Comparison of ENCODE assay signal across 32 cellular contexts in genomic region chr7:92155108-92155755, GRCh38. TPM values are rescaled to one million over a fixed set of nuclear protein-coding genes. Genes with fewer than 3 reads are reported as not detected.
"Had no signal": no experiment of that assay in that cellular context is flagged by ENCODE, and none has a peak within 500 bp of the region (broad histone marks: within the 10 kb centered on the region; RNA-seq: fewer than 3 reads in every experiment).

No MANE protein-coding gene starts in this region.

- H3K4me2 ChIP-seq: hepatocyte, neural progenitor cell had no signal

- DNase-seq: cortex of kidney; dorsolateral prefrontal cortex; effector CD4-positive, alpha-beta T cell; endodermal cell; foreskin keratinocyte; heart left ventricle; kidney; left cardiac atrium; left lung; mesendoderm; midbrain; naive thymus-derived CD4-positive, alpha-beta T cell; stimulated activated CD4-positive, alpha-beta T cell treated with anti-CD3 and anti-CD28 coated beads, Interleukin-2, amount 100 ng/mL, for 24 hours; stimulated activated CD4-positive, alpha-beta T cell treated with anti-CD3 and anti-CD28 coated beads, Interleukin-4, amount 100 ng/mL, for 24 hours; stimulated activated naive CD8-positive, alpha-beta T cell treated with anti-CD3 and anti-CD28 coated beads, Interleukin-15, Interleukin-2, amounts not matched to agents 100 U/mL and 50 U/mL, for 24 hours; substantia nigra; testis; tibial artery had no signal

- H3K27me3 Mint-ChIP-seq: progenitor cell of endocrine pancreas, type B pancreatic cell had no signal

- H3K4me3 Mint-ChIP-seq: endodermal cell; naive thymus-derived CD4-positive, alpha-beta T cell; nephron; neural progenitor cell; stimulated activated effector memory CD8-positive, alpha-beta T cell treated with anti-CD3 and anti-CD28 coated beads, Interleukin-12 subunit alpha, Interleukin-12 subunit beta, amount 100 ng/mL, for 72 hours; type B pancreatic cell had no signal

- H3K4me3 ChIP-seq: dorsolateral prefrontal cortex, gastroesophageal sphincter, heart left ventricle, hepatocyte, left lung, neural progenitor cell, right atrium auricular region, testis, tibial artery had no signal

- H3K27ac Mint-ChIP-seq: endodermal cell; naive thymus-derived CD4-positive, alpha-beta T cell; nephron; neural progenitor cell; progenitor cell of endocrine pancreas; stimulated activated effector memory CD8-positive, alpha-beta T cell treated with anti-CD3 and anti-CD28 coated beads, Interleukin-12 subunit alpha, Interleukin-12 subunit beta, amount 100 ng/mL, for 72 hours; type B pancreatic cell had no signal

- H3K27ac ChIP-seq: dorsolateral prefrontal cortex, epithelial cell of prostate, foreskin keratinocyte, gastroesophageal sphincter, heart left ventricle, hepatocyte, left lung, neural progenitor cell, parathyroid adenoma, right atrium auricular region, testis, tibial artery had no signal

- ATAC-seq: esophagus mucosa; foreskin keratinocyte; gastroesophageal sphincter; heart left ventricle; left cardiac atrium; left lung; naive thymus-derived CD4-positive, alpha-beta T cell; sciatic nerve; stimulated activated effector memory CD8-positive, alpha-beta T cell treated with anti-CD3 and anti-CD28 coated beads, Interleukin-12 subunit alpha, Interleukin-12 subunit beta, amount 100 ng/mL, for 72 hours; stimulated activated naive CD8-positive, alpha-beta T cell treated with anti-CD3 and anti-CD28 coated beads, Interleukin-15, Interleukin-2, amounts not matched to agents 100 U/mL and 50 U/mL, for 24 hours had no signal

- H2AFZ ChIP-seq: hepatocyte, neural progenitor cell, parathyroid adenoma had no signal

- H3K9me3 ChIP-seq: gastroesophageal sphincter, heart left ventricle, left lung, right atrium auricular region, testis, tibial artery had no signal

- H3K9ac ChIP-seq: neural progenitor cell, parathyroid adenoma had no signal

- H3K4me1 ChIP-seq: foreskin keratinocyte, gastroesophageal sphincter, heart left ventricle, left lung, neural progenitor cell, parathyroid adenoma, right atrium auricular region, testis, tibial artery had no signal

- H3K4me1 Mint-ChIP-seq: endodermal cell; neural progenitor cell; stimulated activated effector memory CD8-positive, alpha-beta T cell treated with anti-CD3 and anti-CD28 coated beads, Interleukin-12 subunit alpha, Interleukin-12 subunit beta, amount 100 ng/mL, for 72 hours had no signal

- H3K79me2 ChIP-seq: hepatocyte, parathyroid adenoma had no signal

- H3K36me3 Mint-ChIP-seq: naive thymus-derived CD4-positive, alpha-beta T cell; neural progenitor cell; stimulated activated effector memory CD8-positive, alpha-beta T cell treated with anti-CD3 and anti-CD28 coated beads, Interleukin-12 subunit alpha, Interleukin-12 subunit beta, amount 100 ng/mL, for 72 hours; type B pancreatic cell had no signal

- FAIRE-seq: kidney had no signal

- H3K27me3 ChIP-seq: dorsolateral prefrontal cortex, foreskin keratinocyte, gastroesophageal sphincter, heart left ventricle, hepatocyte, left lung, neural progenitor cell, right atrium auricular region, testis, tibial artery had no signal

- H3K36me3 ChIP-seq: gastroesophageal sphincter, heart left ventricle, left lung, neural progenitor cell, right atrium auricular region, tibial artery had no signal

- H3K9me3 Mint-ChIP-seq: endodermal cell; naive thymus-derived CD4-positive, alpha-beta T cell; nephron; neural progenitor cell; stimulated activated effector memory CD8-positive, alpha-beta T cell treated with anti-CD3 and anti-CD28 coated beads, Interleukin-12 subunit alpha, Interleukin-12 subunit beta, amount 100 ng/mL, for 72 hours; type B pancreatic cell had no signal

RNA-seq across cellular contexts. Expression of gene LRRD1, which starts 23.7 kb away (rescaled TPM):
- total RNA-seq: endodermal cell, esophagus mucosa, mucosa of gallbladder, sciatic nerve had no signal
- polyA plus RNA-seq: foreskin keratinocyte; heart left ventricle; hepatocyte; naive thymus-derived CD4-positive, alpha-beta T cell; urinary bladder had no signal
